1 cellular context compared by ENCODE assay signal in the genomic region with DNA sequence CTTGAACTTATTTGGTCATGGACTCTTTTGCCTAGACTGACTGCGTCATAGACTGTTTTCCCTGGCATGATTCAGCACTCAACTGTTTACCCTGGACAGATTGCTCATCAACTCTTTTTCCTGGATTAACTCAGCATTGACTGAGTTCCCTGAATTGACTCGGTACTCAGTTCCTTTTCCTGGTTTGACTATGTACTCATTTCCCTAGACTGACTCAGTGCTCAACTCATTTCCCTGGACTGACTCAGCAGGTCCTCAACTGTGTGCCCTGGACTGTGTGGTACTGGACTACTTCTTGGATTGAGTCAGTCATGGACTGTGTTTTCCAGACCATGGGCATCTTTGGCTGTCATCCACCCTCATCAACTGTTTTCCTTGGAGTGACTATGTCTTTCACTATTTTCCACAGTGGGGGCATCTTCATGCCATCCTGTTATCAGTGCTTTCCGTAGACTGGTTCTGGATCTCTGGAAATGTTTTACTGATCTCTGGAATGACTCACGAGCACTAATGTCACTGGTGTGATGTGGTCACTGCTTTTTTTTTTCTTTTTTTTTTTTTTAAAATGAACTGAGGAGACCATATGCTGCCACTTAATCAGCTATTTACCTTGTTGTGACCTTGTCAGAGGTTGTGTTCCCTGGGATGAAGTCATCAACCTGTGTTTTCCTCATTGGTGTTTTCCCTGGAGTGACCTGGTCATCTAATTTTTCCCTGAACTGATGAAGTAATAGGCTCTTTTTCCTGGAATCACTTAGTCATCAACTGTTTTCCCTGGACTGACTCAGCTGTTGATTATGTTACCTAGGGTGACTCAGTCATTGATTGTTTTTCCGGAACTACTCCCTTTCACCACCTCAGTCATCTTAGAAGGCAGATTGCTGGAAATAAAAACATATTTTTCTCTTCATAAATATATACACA.
TF ChIP-seq lines count a peak whose summit lies in the region.

No MANE protein-coding gene starts in this region.

TF ChIP-seq in liver, 16 proteins besides CTCF, POLR2A, EP300 and RAD21 (continued from another document):
- TF ChIP-seq, protein P1, sequence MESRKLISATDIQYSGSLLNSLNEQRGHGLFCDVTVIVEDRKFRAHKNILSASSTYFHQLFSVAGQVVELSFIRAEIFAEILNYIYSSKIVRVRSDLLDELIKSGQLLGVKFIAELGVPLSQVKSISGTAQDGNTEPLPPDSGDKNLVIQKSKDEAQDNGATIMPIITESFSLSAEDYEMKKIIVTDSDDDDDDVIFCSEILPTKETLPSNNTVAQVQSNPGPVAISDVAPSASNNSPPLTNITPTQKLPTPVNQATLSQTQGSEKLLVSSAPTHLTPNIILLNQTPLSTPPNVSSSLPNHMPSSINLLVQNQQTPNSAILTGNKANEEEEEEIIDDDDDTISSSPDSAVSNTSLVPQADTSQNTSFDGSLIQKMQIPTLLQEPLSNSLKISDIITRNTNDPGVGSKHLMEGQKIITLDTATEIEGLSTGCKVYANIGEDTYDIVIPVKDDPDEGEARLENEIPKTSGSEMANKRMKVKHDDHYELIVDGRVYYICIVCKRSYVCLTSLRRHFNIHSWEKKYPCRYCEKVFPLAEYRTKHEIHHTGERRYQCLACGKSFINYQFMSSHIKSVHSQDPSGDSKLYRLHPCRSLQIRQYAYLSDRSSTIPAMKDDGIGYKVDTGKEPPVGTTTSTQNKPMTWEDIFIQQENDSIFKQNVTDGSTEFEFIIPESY (IDR thresholded peaks at IDR 0.05) = peak; percentile 62
- TF ChIP-seq NR2F2 (IDR thresholded peaks at IDR 0.05) = no peak
- TF ChIP-seq FOXA2 (IDR thresholded peaks at IDR 0.05) = peak; percentile 66
- TF ChIP-seq HNF4A (conservative IDR thresholded peaks at IDR 0.05) = peak in 1 of 2 donors; percentile 45
- peak in 1 of 2 donors; percentile 84 for TF ChIP-seq EGR1 (IDR thresholded peaks at IDR 0.05; ENCODE audit: low read depth in 2 of 2)
